In the genomic region with DNA sequence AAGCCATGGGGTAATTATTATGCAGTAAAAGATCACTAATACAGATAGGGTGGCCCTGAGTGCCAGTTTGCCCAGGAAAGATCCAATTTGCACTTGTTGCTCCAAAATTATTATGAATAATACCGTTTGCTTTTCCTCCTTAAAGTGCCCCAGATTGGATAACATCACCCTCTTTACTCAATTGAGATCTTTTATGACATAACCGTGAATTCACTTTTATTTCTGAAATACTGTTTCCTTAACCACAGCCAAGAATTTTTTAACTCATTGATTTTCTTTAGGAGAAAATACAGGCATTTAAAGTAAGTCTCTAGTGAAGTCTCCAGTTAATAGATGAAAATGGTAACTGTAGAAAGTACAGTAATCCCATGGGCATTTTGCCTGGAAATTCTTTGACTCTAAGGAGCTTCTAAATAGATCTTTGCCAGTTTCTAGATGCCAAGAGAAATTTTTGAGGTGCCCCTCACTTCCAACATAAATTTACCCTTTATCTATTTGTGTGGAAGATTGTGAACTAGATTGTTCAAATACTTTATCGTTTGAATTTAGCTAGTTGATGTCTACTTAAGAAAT, we compare ENCODE assay signal across 15 cellular contexts.
A peak's percentile ranks its signal among the peaks of the same experiment; 100 is the strongest.
DNase-seq lines count a peak whose midpoint lies in the region; ATAC-seq and TF ChIP-seq lines count a peak whose summit lies in the region.
"Had no signal": no experiment of that assay in that cellular context is flagged by ENCODE, and none has a peak within 500 bp of the region (broad histone marks: within the 10 kb centered on the region; RNA-seq: fewer than 3 reads in every experiment).

No MANE protein-coding gene starts in this region.

- H3K4me2 ChIP-seq in GM23248 (ENCODE audit: unreplicated experiment): no peak overlapping the region
- H3K4me2 ChIP-seq: PC-9 had no signal

- H3K9ac ChIP-seq in GM23248: no peak overlapping the region

- peaks cover 24 to 32% of the 10 kb centered on the region in 2 donors for H3K36me3 Mint-ChIP-seq in stimulated activated naive B cell treated with anti-CD40 and anti-IgM and Interleukin-4, amounts not matched to agents 10 μg/mL and 1 μg/mL and 100 μg/mL, for 72 hours

- WGBS in GM23248 (ENCODE audit: low coverage in 1 of 2, low lambda C conversion rate in 2 of 2, missing lambda C conversion rate in 2 of 2), 2 experiments: 64 to 65% methylated on average over 3 of the region's 3 CpGs

- peaks cover 10% of the 10 kb centered on the region for H3K4me1 ChIP-seq in GM23248 (ENCODE audit: insufficient read depth)

- no peaks in the 10 kb centered on the region for H4K20me1 ChIP-seq in GM23248 (ENCODE audit: insufficient read depth)

- no peaks in the 10 kb centered on the region for H3K4me1 Mint-ChIP-seq in stimulated activated naive B cell treated with anti-CD40 and anti-IgM and Interleukin-4, amounts not matched to agents 10 μg/mL and 1 μg/mL and 100 μg/mL, for 72 hours
- H3K4me1 Mint-ChIP-seq: H9 had no signal

- in situ Hi-C loops in GM23248 (cut with MboI): no loop called here

- H3K79me2 ChIP-seq in GM23248 (ENCODE audit: insufficient read depth): no peaks in the 10 kb centered on the region

- no peak overlapping the region for H3K4me3 ChIP-seq in GM23248
- H3K4me3 ChIP-seq: PC-9 had no signal

- no peaks in the 10 kb centered on the region for H3K9me2 ChIP-seq in GM23248 (ENCODE audit: insufficient read depth)

- peak; percentile 58 for DNase-seq in GM23248
- DNase-seq in dedifferentiated amniotic fluid mesenchymal stem cell (ENCODE audit: extremely low spot score): peak; percentile 49
- no peak for DNase-seq in stimulated activated naive B cell treated with anti-CD40 and anti-IgM and Interleukin-4, amounts not matched to agents 10 μg/mL and 1 μg/mL and 100 μg/mL, for 72 hours
- DNase-seq in NCI-H1417 treated with DMSO at 0.1 percent for 48 hours (lab: John Stamatoyannopoulos, UW): no peak
- DNase-seq in stimulated activated CD4-positive, alpha-beta T cell treated with anti-CD3 and anti-CD28 coated beads, Interleukin-1b, Interleukin-23, amount 100 ng/mL, for 48 hours: no peak
- no peak for DNase-seq in activated CD4-positive, alpha-beta T cell treated with anti-CD3 and anti-CD28 coated beads for 48 hours
- DNase-seq: C1 segment of cervical spinal cord, DMS153, H9, NCI-H1694, NCI-H446, NCI-H748 treated with DMSO at 0.1 percent for 48 hours, PC-9 had no signal

- no peak overlapping the region for H2AFZ ChIP-seq in GM23248
- H2AFZ ChIP-seq: PC-9 had no signal

- no peaks in the 10 kb centered on the region for H3K27me3 ChIP-seq in GM23248 (replicated peaks; ENCODE audit: insufficient read depth)

- H3F3A ChIP-seq in GM23248 (ENCODE audit: insufficient read depth): peaks cover 35% of the 10 kb centered on the region

- H3K9me3 ChIP-seq in GM23248 (ENCODE audit: low read depth): no peaks in the 10 kb centered on the region

- H3K27ac Mint-ChIP-seq in stimulated activated naive B cell treated with anti-CD40 and anti-IgM and Interleukin-4, amounts not matched to agents 10 μg/mL and 1 μg/mL and 100 μg/mL, for 72 hours: peak overlapping the region; percentile 15
- H3K27ac Mint-ChIP-seq: H9, IgD-negative memory B cell had no signal

- H3K36me3 ChIP-seq in GM23248 (ENCODE audit: low read depth): no peaks in the 10 kb centered on the region; the same call in 1 of the 2 replicates

- peaks cover 0 to 2% of the 10 kb centered on the region in 2 donors for H3K9me3 Mint-ChIP-seq in stimulated activated naive B cell treated with anti-CD40 and anti-IgM and Interleukin-4, amounts not matched to agents 10 μg/mL and 1 μg/mL and 100 μg/mL, for 72 hours
- H3K9me3 Mint-ChIP-seq: H9, IgD-negative memory B cell had no signal

- ATAC-seq in SK-N-SH treated with all-trans-retinoic acid at 6 μM for 48 hours: peak; percentile 76
- ATAC-seq in stimulated activated naive B cell treated with anti-CD40 and anti-IgM and Interleukin-4, amounts not matched to agents 10 μg/mL and 1 μg/mL and 100 μg/mL, for 72 hours (replicated peaks): no peak

- no peak overlapping the region for H3K27ac ChIP-seq in GM23248
- H3K27ac ChIP-seq: PC-9 had no signal

- H3K27me3 Mint-ChIP-seq in stimulated activated naive B cell treated with anti-CD40 and anti-IgM and Interleukin-4, amounts not matched to agents 10 μg/mL and 1 μg/mL and 100 μg/mL, for 72 hours: no peaks in the 10 kb centered on the region
- H3K27me3 Mint-ChIP-seq: IgD-negative memory B cell had no signal

- no peak overlapping the region for H3K4me3 Mint-ChIP-seq in stimulated activated naive B cell treated with anti-CD40 and anti-IgM and Interleukin-4, amounts not matched to agents 10 μg/mL and 1 μg/mL and 100 μg/mL, for 72 hours
- H3K4me3 Mint-ChIP-seq: H9, IgD-negative memory B cell had no signal

TF ChIP-seq in SK-N-SH treated with all-trans-retinoic acid at 6 μM for 48 hours, 23 proteins besides CTCF, POLR2A, EP300 and RAD21:
- peak; percentile 61 for TF ChIP-seq ISL1 (CRISPR knock-in tag; IDR thresholded peaks at IDR 0.05)
- TF ChIP-seq ZNF70 (CRISPR knock-in tag; IDR thresholded peaks at IDR 0.05): peak; percentile 91
- TF ChIP-seq PPARA (CRISPR knock-in tag; IDR thresholded peaks at IDR 0.05; ENCODE audit: borderline replicate concordance): no peak

Comparison
In these comparisons a context has a peak if more than half of its experiments do, and no peak if none do; other contexts are left out.
1. DNase-seq: peak in GM23248 (single experiment) and dedifferentiated amniotic fluid mesenchymal stem cell (single experiment); none in stimulated activated naive B cell treated with anti-CD40 and anti-IgM and Interleukin-4, amounts not matched to agents 10 μg/mL and 1 μg/mL and 100 μg/mL, for 72 hours (single experiment), NCI-H1417 treated with DMSO at 0.1 percent for 48 hours (single experiment), stimulated activated CD4-positive, alpha-beta T cell treated with anti-CD3 and anti-CD28 coated beads, Interleukin-1b, Interleukin-23, amount 100 ng/mL, for 48 hours (single experiment) and activated CD4-positive, alpha-beta T cell treated with anti-CD3 and anti-CD28 coated beads for 48 hours (single experiment).